24 cellular contexts compared by ENCODE assay signal in genomic region chr3:58171126-58171525, GRCh38. TPM values are rescaled to one million over a fixed set of nuclear protein-coding genes. Genes with fewer than 3 reads are reported as not detected.
DNase-seq lines count a peak whose midpoint lies in the region; ATAC-seq and TF ChIP-seq lines count a peak whose summit lies in the region.
"Had no signal": no experiment of that assay in that cellular context is flagged by ENCODE, and none has a peak within 500 bp of the region (broad histone marks: within the 10 kb centered on the region; RNA-seq: fewer than 3 reads in every experiment).

No MANE protein-coding gene starts in this region.

- CTCF ChIA-PET in activated CD8-positive, alpha-beta T cell treated with anti-CD3 and anti-CD28 coated beads, Interleukin-2, amount 10 ng/mL, durations not matched to agents 7 days and 5 days (lab: Charles Lee): no interaction called here

- DNase-seq in T-helper 2 cell treated with Interferon-gamma antibody and Interleukin-4, amounts not matched to agents 5 μg/mL and 100 μg/mL, for 36 hours (ENCODE audit: low spot score): no peak
- DNase-seq in T-helper 2 cell: no peak
- DNase-seq in esophagus muscularis mucosa (ENCODE audit: extremely low spot score): no peak
- peak; percentile 75 for DNase-seq in osteoblast (ENCODE audit: insufficient read length, low spot score, missing footprints)
- no peak for DNase-seq in Ammon's horn (ENCODE audit: low spot score)
- no peak for DNase-seq in DMS 273 (lab: John Stamatoyannopoulos, UW; ENCODE audit: unreplicated experiment)
- no peak for DNase-seq in activated CD8-positive, alpha-beta T cell treated with anti-CD3 and anti-CD28 coated beads, Interleukin-2, amount 10 ng/mL, durations not matched to agents 7 days and 5 days
- no peak for DNase-seq in activated CD4-positive, alpha-beta T cell treated with anti-CD3 and anti-CD28 coated beads, Interleukin-2, amount 10 ng/mL, durations not matched to agents 24 days and 14 days
- DNase-seq: ACHN; CD8-positive, alpha-beta T cell; DMS53; GDM1; GOT3; HCEC 1CT; KG1; NCI-H1092 treated with DMSO at 0.1 percent for 48 hours; NCI-H1436 treated with DMSO at 0.1 percent for 48 hours; NCI-H1930; NCI-H2227 treated with DMSO at 0.1 percent for 48 hours; NCI-H524; NCI-H774; NK-92 treated with Interleukin-12 subunit alpha and Interleukin-12 subunit beta, amount 100 ng/mL, for 24 hours had no signal

- TF ChIP-seq POLR2A in esophagus muscularis mucosa (IDR thresholded peaks at IDR 0.05; ENCODE audit: low read depth): no peak

- no peak for TF ChIP-seq EP300 in esophagus muscularis mucosa (IDR thresholded peaks at IDR 0.05)

- H3K9me3 Mint-ChIP-seq in T-helper 2 cell treated with Interferon-gamma antibody and Interleukin-4, amounts not matched to agents 5 μg/mL and 100 μg/mL, for 36 hours: no peaks in the 10 kb centered on the region
- H3K9me3 Mint-ChIP-seq in activated CD8-positive, alpha-beta T cell treated with anti-CD3 and anti-CD28 coated beads, Interleukin-2, amount 10 ng/mL, durations not matched to agents 7 days and 5 days (ENCODE audit: insufficient read depth): no peaks in the 10 kb centered on the region
- no peaks in the 10 kb centered on the region for H3K9me3 Mint-ChIP-seq in activated CD4-positive, alpha-beta T cell treated with anti-CD3 and anti-CD28 coated beads, Interleukin-2, amount 10 ng/mL, durations not matched to agents 24 days and 14 days
- H3K9me3 Mint-ChIP-seq: CD8-positive, alpha-beta T cell had no signal

- H3K4me3 Mint-ChIP-seq in T-helper 2 cell treated with Interferon-gamma antibody and Interleukin-4, amounts not matched to agents 5 μg/mL and 100 μg/mL, for 36 hours: no peak overlapping the region
- no peak overlapping the region for H3K4me3 Mint-ChIP-seq in activated CD8-positive, alpha-beta T cell treated with anti-CD3 and anti-CD28 coated beads, Interleukin-2, amount 10 ng/mL, durations not matched to agents 7 days and 5 days
- no peak overlapping the region for H3K4me3 Mint-ChIP-seq in activated CD4-positive, alpha-beta T cell treated with anti-CD3 and anti-CD28 coated beads, Interleukin-2, amount 10 ng/mL, durations not matched to agents 24 days and 14 days
- H3K4me3 Mint-ChIP-seq: CD8-positive, alpha-beta T cell had no signal

- H3K27me3 Mint-ChIP-seq in T-helper 2 cell treated with Interferon-gamma antibody and Interleukin-4, amounts not matched to agents 5 μg/mL and 100 μg/mL, for 36 hours (ENCODE audit: low read depth): peaks cover 5% of the 10 kb centered on the region
- no peaks in the 10 kb centered on the region for H3K27me3 Mint-ChIP-seq in activated CD8-positive, alpha-beta T cell treated with anti-CD3 and anti-CD28 coated beads, Interleukin-2, amount 10 ng/mL, durations not matched to agents 7 days and 5 days (ENCODE audit: low read depth)
- no peaks in the 10 kb centered on the region for H3K27me3 Mint-ChIP-seq in activated CD4-positive, alpha-beta T cell treated with anti-CD3 and anti-CD28 coated beads, Interleukin-2, amount 10 ng/mL, durations not matched to agents 24 days and 14 days

- H4K20me1 ChIP-seq in osteoblast (ENCODE audit: insufficient read depth, low read length): peaks cover 18% of the 10 kb centered on the region

- WGBS in esophagus muscularis mucosa: 73% methylated on average over 9 of the region's 9 CpGs

- H3K27ac Mint-ChIP-seq in T-helper 2 cell treated with Interferon-gamma antibody and Interleukin-4, amounts not matched to agents 5 μg/mL and 100 μg/mL, for 36 hours: peak overlapping the region; percentile 23
- H3K27ac Mint-ChIP-seq in activated CD8-positive, alpha-beta T cell treated with anti-CD3 and anti-CD28 coated beads, Interleukin-2, amount 10 ng/mL, durations not matched to agents 7 days and 5 days: no peak overlapping the region
- H3K27ac Mint-ChIP-seq in activated CD4-positive, alpha-beta T cell treated with anti-CD3 and anti-CD28 coated beads, Interleukin-2, amount 10 ng/mL, durations not matched to agents 24 days and 14 days: no peak overlapping the region
- H3K27ac Mint-ChIP-seq: CD8-positive, alpha-beta T cell had no signal

- H3K79me2 ChIP-seq in osteoblast (ENCODE audit: insufficient read depth, low read length): no peaks in the 10 kb centered on the region

- H3K9me3 ChIP-seq in esophagus muscularis mucosa (no peaks in the 10 kb centered on the region), osteoblast (ENCODE audit: low read depth, low read length) (no peaks in the 10 kb centered on the region)
- H3K9me3 ChIP-seq: BLaER1 treated with 17β-estradiol and CSF1 and Interleukin-3, amounts not matched to agents 10 nM and 100 nM had no signal

- H3K27ac ChIP-seq in esophagus muscularis mucosa (replicated peaks in 1 of 4) (peak overlapping the region; percentile 20 to 46 (median 38)), osteoblast (ENCODE audit: low read depth, low read length) (no peak overlapping the region)
- H3K27ac ChIP-seq: 22Rv1; BLaER1 treated with 17β-estradiol and CSF1 and Interleukin-3, amounts not matched to agents 10 nM and 100 nM had no signal

- no peak overlapping the region for H2AFZ ChIP-seq in osteoblast (ENCODE audit: low read length)

- H3K4me1 Mint-ChIP-seq in T-helper 2 cell treated with Interferon-gamma antibody and Interleukin-4, amounts not matched to agents 5 μg/mL and 100 μg/mL, for 36 hours (ENCODE audit: low read depth): peaks cover 4% of the 10 kb centered on the region
- H3K4me1 Mint-ChIP-seq in activated CD8-positive, alpha-beta T cell treated with anti-CD3 and anti-CD28 coated beads, Interleukin-2, amount 10 ng/mL, durations not matched to agents 7 days and 5 days (ENCODE audit: low read depth): no peaks in the 10 kb centered on the region
- H3K4me1 Mint-ChIP-seq in activated CD4-positive, alpha-beta T cell treated with anti-CD3 and anti-CD28 coated beads, Interleukin-2, amount 10 ng/mL, durations not matched to agents 24 days and 14 days: no peaks in the 10 kb centered on the region

- peaks cover 15 to 53% (median 37%) of the 10 kb centered on the region in 4 donors for H3K36me3 ChIP-seq in esophagus muscularis mucosa
- H3K36me3 ChIP-seq in osteoblast (ENCODE audit: insufficient read depth, low read length): peaks cover 46% of the 10 kb centered on the region

- H3K27me3 ChIP-seq in esophagus muscularis mucosa (no peaks in the 10 kb centered on the region), osteoblast (ENCODE audit: insufficient read depth, low read length) (no peaks in the 10 kb centered on the region)
- H3K27me3 ChIP-seq: BLaER1 treated with 17β-estradiol and CSF1 and Interleukin-3, amounts not matched to agents 10 nM and 100 nM had no signal

- intact Hi-C loops in esophagus muscularis mucosa (cut with DNase I): loop anchor here (5.0 to 10.0 kb wide), 2 partner anchors 164 to 296 kb away; partner anchors contain the start of gene FLNB
- intact Hi-C loops in activated CD4-positive, alpha-beta T cell treated with anti-CD3 and anti-CD28 coated beads, Interleukin-2, amount 10 ng/mL, durations not matched to agents 24 days and 14 days (cut with micrococcal nuclease): loop anchor here (5.0 kb wide), 1 partner anchor 209 kb away; no protein-coding TSS in a partner anchor

- H3K4me1 ChIP-seq in esophagus muscularis mucosa (peaks cover 38 to 65% (median 49%) of the 10 kb centered on the region in 4 donors), osteoblast (ENCODE audit: insufficient read depth, low read length) (peaks cover 22% of the 10 kb centered on the region)

- POLR2A ChIA-PET in activated CD8-positive, alpha-beta T cell treated with anti-CD3 and anti-CD28 coated beads, Interleukin-2, amount 10 ng/mL, durations not matched to agents 7 days and 5 days (lab: Charles Lee): no interaction called here

- H3K4me3 ChIP-seq in esophagus muscularis mucosa: no peak overlapping the region
- no peak overlapping the region for H3K4me3 ChIP-seq in osteoblast (ENCODE audit: insufficient read depth, low read length)
- H3K4me3 ChIP-seq: BLaER1 treated with 17β-estradiol and CSF1 and Interleukin-3, amounts not matched to agents 10 nM and 100 nM had no signal

- no peak overlapping the region for H3K4me2 ChIP-seq in osteoblast (ENCODE audit: insufficient read depth, low read length)
- H3K4me2 ChIP-seq: BLaER1 treated with 17β-estradiol and CSF1 and Interleukin-3, amounts not matched to agents 10 nM and 100 nM had no signal

- no peak for ATAC-seq in activated CD8-positive, alpha-beta T cell treated with anti-CD3 and anti-CD28 coated beads, Interleukin-2, amount 10 ng/mL, durations not matched to agents 7 days and 5 days
- ATAC-seq: CD8-positive, alpha-beta T cell had no signal

- peaks cover 9% of the 10 kb centered on the region for H3K36me3 Mint-ChIP-seq in T-helper 2 cell treated with Interferon-gamma antibody and Interleukin-4, amounts not matched to agents 5 μg/mL and 100 μg/mL, for 36 hours (ENCODE audit: low read depth)
- no peaks in the 10 kb centered on the region for H3K36me3 Mint-ChIP-seq in activated CD8-positive, alpha-beta T cell treated with anti-CD3 and anti-CD28 coated beads, Interleukin-2, amount 10 ng/mL, durations not matched to agents 7 days and 5 days (ENCODE audit: low read depth)
- H3K36me3 Mint-ChIP-seq in activated CD4-positive, alpha-beta T cell treated with anti-CD3 and anti-CD28 coated beads, Interleukin-2, amount 10 ng/mL, durations not matched to agents 24 days and 14 days (ENCODE audit: low read depth): peaks cover 1% of the 10 kb centered on the region

- TF ChIP-seq CTCF in esophagus muscularis mucosa (IDR thresholded peaks at IDR 0.05) (no peak), osteoblast (IDR thresholded peaks at IDR 0.05; ENCODE audit: extremely low read depth, low read depth, low read length) (no peak)

RNA-seq across cellular contexts. Expression of gene DNASE1L3, which starts 39.6 kb away (rescaled TPM):
- 1 to 10 TPM in 2 of 4 donors, under 1 TPM in 1, not detected in 1; 0.80 to 2.9 (median 2.2) TPM for total RNA-seq in esophagus muscularis mucosa
- not detected in 2 replicates for total RNA-seq in osteoblast
- total RNA-seq in activated CD8-positive, alpha-beta T cell treated with anti-CD3 and anti-CD28 coated beads, Interleukin-2, amount 10 ng/mL, durations not matched to agents 7 days and 5 days: not detected
- total RNA-seq in activated CD4-positive, alpha-beta T cell treated with anti-CD3 and anti-CD28 coated beads, Interleukin-2, amount 10 ng/mL, durations not matched to agents 24 days and 14 days: not detected in 2 replicates
- total RNA-seq: CD8-positive, alpha-beta T cell had no signal
